9 cellular contexts compared by ENCODE assay signal in the genomic region with DNA sequence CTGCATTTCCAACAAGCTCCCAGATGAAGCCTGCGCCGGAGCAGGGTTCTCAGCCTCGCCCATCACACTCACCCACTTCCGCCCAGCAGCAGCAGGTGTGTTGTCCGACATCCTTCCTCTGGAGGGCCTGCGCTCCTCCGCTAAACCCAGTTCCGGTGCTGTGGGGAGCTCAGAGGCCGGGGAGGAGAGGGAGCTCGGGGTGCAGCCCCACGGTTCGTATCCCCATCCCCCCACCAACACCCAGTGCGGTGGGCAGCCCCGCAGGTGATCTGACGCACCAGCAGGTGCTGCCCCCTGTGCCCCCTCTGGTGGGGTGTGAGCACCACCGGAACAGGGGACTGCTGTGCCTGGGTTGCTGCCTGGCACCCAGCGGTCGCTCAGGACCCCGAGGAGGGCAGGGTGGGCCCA. TPM values are rescaled to one million over a fixed set of nuclear protein-coding genes. Genes with fewer than 3 reads are reported as not detected.
DNase-seq lines count a peak whose midpoint lies in the region; ATAC-seq and TF ChIP-seq lines count a peak whose summit lies in the region.
"Had no signal": no experiment of that assay in that cellular context is flagged by ENCODE, and none has a peak within 500 bp of the region (broad histone marks: within the 10 kb centered on the region; RNA-seq: fewer than 3 reads in every experiment).

No MANE protein-coding gene starts in this region.

- H3K9me3 Mint-ChIP-seq in activated naive CD8-positive, alpha-beta T cell treated with anti-CD3 and anti-CD28 coated beads, Interleukin-2, amount 10 ng/mL, durations not matched to agents 7 days and 5 days, result no peaks in the 10 kb centered on the region
- no peaks in the 10 kb centered on the region for H3K9me3 Mint-ChIP-seq in stimulated activated effector memory CD8-positive, alpha-beta T cell treated with anti-CD3 and anti-CD28 coated beads, Interleukin-12 subunit alpha, Interleukin-12 subunit beta, amount 100 ng/mL, for 72 hours
- H3K9me3 Mint-ChIP-seq: brain had no signal

- H3K4me1 ChIP-seq in RWPE2 (ENCODE audit: insufficient read depth, poor library complexity, severe bottlenecking) (peaks cover 21% of the 10 kb centered on the region), gastroesophageal sphincter (peaks cover 0 to 32% (median 24%) of the 10 kb centered on the region in 3 donors)

- H3K27me3 Mint-ChIP-seq in activated naive CD8-positive, alpha-beta T cell treated with anti-CD3 and anti-CD28 coated beads, Interleukin-2, amount 10 ng/mL, durations not matched to agents 7 days and 5 days, result no peaks in the 10 kb centered on the region
- H3K27me3 Mint-ChIP-seq: brain had no signal

- no peak for DNase-seq in RWPE2 (ENCODE audit: low spot score)
- DNase-seq in activated naive CD8-positive, alpha-beta T cell treated with anti-CD3 and anti-CD28 coated beads, Interleukin-2, amount 10 ng/mL, durations not matched to agents 7 days and 5 days, result peak; percentile 74
- peak; percentile 28 to 76 for DNase-seq in stimulated activated effector memory CD8-positive, alpha-beta T cell treated with anti-CD3 and anti-CD28 coated beads, Interleukin-12 subunit alpha, Interleukin-12 subunit beta, amount 100 ng/mL, for 72 hours (ENCODE audit: low spot score in 2 of 2)
- DNase-seq in NCI-H1105 (lab: John Stamatoyannopoulos, UW), result no peak
- no peak for DNase-seq in T-helper 9 cell

- H3K36me3 ChIP-seq in RWPE2 (ENCODE audit: low read depth), result no peaks in the 10 kb centered on the region
- no peaks in the 10 kb centered on the region for H3K36me3 ChIP-seq in gastroesophageal sphincter

- no peak for TF ChIP-seq POLR2A in gastroesophageal sphincter (IDR thresholded peaks at IDR 0.05)

- peaks cover 4% of the 10 kb centered on the region for H3K36me3 Mint-ChIP-seq in activated naive CD8-positive, alpha-beta T cell treated with anti-CD3 and anti-CD28 coated beads, Interleukin-2, amount 10 ng/mL, durations not matched to agents 7 days and 5 days
- H3K36me3 Mint-ChIP-seq in stimulated activated effector memory CD8-positive, alpha-beta T cell treated with anti-CD3 and anti-CD28 coated beads, Interleukin-12 subunit alpha, Interleukin-12 subunit beta, amount 100 ng/mL, for 72 hours, result peaks cover 7% of the 10 kb centered on the region
- H3K36me3 Mint-ChIP-seq: brain had no signal

- no peak for TF ChIP-seq EP300 in gastroesophageal sphincter (IDR thresholded peaks at IDR 0.05)

- H3K27me3 ChIP-seq in RWPE2 (ENCODE audit: insufficient read depth, poor library complexity, severe bottlenecking), result no peaks in the 10 kb centered on the region
- peaks cover 52% of the 10 kb centered on the region for H3K27me3 ChIP-seq in gastroesophageal sphincter

- H3K27ac Mint-ChIP-seq in activated naive CD8-positive, alpha-beta T cell treated with anti-CD3 and anti-CD28 coated beads, Interleukin-2, amount 10 ng/mL, durations not matched to agents 7 days and 5 days, result peak overlapping the region; percentile 92
- H3K27ac Mint-ChIP-seq in stimulated activated effector memory CD8-positive, alpha-beta T cell treated with anti-CD3 and anti-CD28 coated beads, Interleukin-12 subunit alpha, Interleukin-12 subunit beta, amount 100 ng/mL, for 72 hours, result peak overlapping the region; percentile 97

- H3K4me1 Mint-ChIP-seq in activated naive CD8-positive, alpha-beta T cell treated with anti-CD3 and anti-CD28 coated beads, Interleukin-2, amount 10 ng/mL, durations not matched to agents 7 days and 5 days, result peaks cover 25% of the 10 kb centered on the region
- H3K4me1 Mint-ChIP-seq in stimulated activated effector memory CD8-positive, alpha-beta T cell treated with anti-CD3 and anti-CD28 coated beads, Interleukin-12 subunit alpha, Interleukin-12 subunit beta, amount 100 ng/mL, for 72 hours, result peaks cover 39% of the 10 kb centered on the region

- WGBS in gastroesophageal sphincter (ENCODE audit: low coverage in 1 of 2), 2 donors, result 25% methylated on average over 4 of the region's 19 CpGs; no CpG with 5 or more reads in 1 of the 2 donors

- no peak overlapping the region for H3K4me3 ChIP-seq in RWPE2 (ENCODE audit: severe bottlenecking)
- H3K4me3 ChIP-seq in gastroesophageal sphincter, result peak overlapping the region in 1 of 2 donors; percentile 8

- TF ChIP-seq CTCF in GM12873 (IDR thresholded peaks at IDR 0.05; ENCODE audit: insufficient read depth, low read depth, low read length, missing control alignments) (peak; percentile 25), RWPE2 (IDR thresholded peaks at IDR 0.05; ENCODE audit: poor library complexity, severe bottlenecking) (peak; percentile 15), gastroesophageal sphincter (IDR thresholded peaks at IDR 0.05) (no peak)

- POLR2A ChIA-PET in activated naive CD8-positive, alpha-beta T cell treated with anti-CD3 and anti-CD28 coated beads, Interleukin-2, amount 10 ng/mL, durations not matched to agents 7 days and 5 days (lab: Charles Lee), result interaction anchor here (0.6 to 5.0 kb wide), 17 partner anchors 8 to 373 kb away, joined by 3 to 98 read pairs (median 3); a partner anchor contains a TSS

- H3K9me3 ChIP-seq in RWPE2 (ENCODE audit: severe bottlenecking), result no peaks in the 10 kb centered on the region
- H3K9me3 ChIP-seq in gastroesophageal sphincter, result no peaks in the 10 kb centered on the region

- ATAC-seq in RWPE2 (ENCODE audit: low read depth), result no peak
- peak; percentile 32 for ATAC-seq in activated naive CD8-positive, alpha-beta T cell treated with anti-CD3 and anti-CD28 coated beads, Interleukin-2, amount 10 ng/mL, durations not matched to agents 7 days and 5 days (ENCODE audit: low read depth)
- ATAC-seq in stimulated activated effector memory CD8-positive, alpha-beta T cell treated with anti-CD3 and anti-CD28 coated beads, Interleukin-12 subunit alpha, Interleukin-12 subunit beta, amount 100 ng/mL, for 72 hours, result no peak
- no peak for ATAC-seq in HG03135 (IDR thresholded peaks at IDR 0.05; ENCODE audit: unreplicated experiment)
- ATAC-seq in gastroesophageal sphincter, result no peak

- H3K4me3 Mint-ChIP-seq in activated naive CD8-positive, alpha-beta T cell treated with anti-CD3 and anti-CD28 coated beads, Interleukin-2, amount 10 ng/mL, durations not matched to agents 7 days and 5 days, result peak overlapping the region; percentile 92
- H3K4me3 Mint-ChIP-seq in stimulated activated effector memory CD8-positive, alpha-beta T cell treated with anti-CD3 and anti-CD28 coated beads, Interleukin-12 subunit alpha, Interleukin-12 subunit beta, amount 100 ng/mL, for 72 hours, result peak overlapping the region; percentile 87

- H3K27ac ChIP-seq in RWPE2 (ENCODE audit: poor library complexity, severe bottlenecking), result no peak overlapping the region
- H3K27ac ChIP-seq in gastroesophageal sphincter, result no peak overlapping the region

RNA-seq across cellular contexts. Expression of a gene that starts 3.4 kb away (rescaled TPM):
- total RNA-seq in activated naive CD8-positive, alpha-beta T cell treated with anti-CD3 and anti-CD28 coated beads, Interleukin-2, amount 10 ng/mL, durations not matched to agents 7 days and 5 days, result 1 to 10 TPM; 9.6 to 9.9 TPM
- total RNA-seq in gastroesophageal sphincter, result 10 to 100 TPM; 18.2 to 30.0 (median 21.6) TPM

RNA-seq across cellular contexts. Expression of a gene that starts 24.2 kb away (rescaled TPM):
- 100 to 1,000 TPM; 140 to 147 TPM for total RNA-seq in activated naive CD8-positive, alpha-beta T cell treated with anti-CD3 and anti-CD28 coated beads, Interleukin-2, amount 10 ng/mL, durations not matched to agents 7 days and 5 days
- 10 to 100 TPM; 54.4 to 78.6 (median 69.8) TPM for total RNA-seq in gastroesophageal sphincter

RNA-seq across cellular contexts. Expression of a gene that starts 24.5 kb away (rescaled TPM):
- 10 to 100 TPM; 10.5 to 11.6 TPM for total RNA-seq in activated naive CD8-positive, alpha-beta T cell treated with anti-CD3 and anti-CD28 coated beads, Interleukin-2, amount 10 ng/mL, durations not matched to agents 7 days and 5 days
- total RNA-seq in gastroesophageal sphincter, result 10 to 100 TPM in 1 of 4 donors, 1 to 10 TPM in 3; 5.0 to 14.6 (median 9.2) TPM

Comparison
In these comparisons a context has a peak if more than half of its experiments do, and no peak if none do; other contexts are left out.
1. CTCF ChIP-seq: peak in GM12873 (single experiment) and RWPE2 (single experiment); none in gastroesophageal sphincter (0 of 4).
2. DNase-seq: peak in activated naive CD8-positive, alpha-beta T cell treated with anti-CD3 and anti-CD28 coated beads, Interleukin-2, amount 10 ng/mL, durations not matched to agents 7 days and 5 days (single experiment) and stimulated activated effector memory CD8-positive, alpha-beta T cell treated with anti-CD3 and anti-CD28 coated beads, Interleukin-12 subunit alpha, Interleukin-12 subunit beta, amount 100 ng/mL, for 72 hours (2 of 2); none in RWPE2 (single experiment), NCI-H1105 (single experiment) and T-helper 9 cell (single experiment).